37 cellular contexts compared by ENCODE assay signal in the genomic region with DNA sequence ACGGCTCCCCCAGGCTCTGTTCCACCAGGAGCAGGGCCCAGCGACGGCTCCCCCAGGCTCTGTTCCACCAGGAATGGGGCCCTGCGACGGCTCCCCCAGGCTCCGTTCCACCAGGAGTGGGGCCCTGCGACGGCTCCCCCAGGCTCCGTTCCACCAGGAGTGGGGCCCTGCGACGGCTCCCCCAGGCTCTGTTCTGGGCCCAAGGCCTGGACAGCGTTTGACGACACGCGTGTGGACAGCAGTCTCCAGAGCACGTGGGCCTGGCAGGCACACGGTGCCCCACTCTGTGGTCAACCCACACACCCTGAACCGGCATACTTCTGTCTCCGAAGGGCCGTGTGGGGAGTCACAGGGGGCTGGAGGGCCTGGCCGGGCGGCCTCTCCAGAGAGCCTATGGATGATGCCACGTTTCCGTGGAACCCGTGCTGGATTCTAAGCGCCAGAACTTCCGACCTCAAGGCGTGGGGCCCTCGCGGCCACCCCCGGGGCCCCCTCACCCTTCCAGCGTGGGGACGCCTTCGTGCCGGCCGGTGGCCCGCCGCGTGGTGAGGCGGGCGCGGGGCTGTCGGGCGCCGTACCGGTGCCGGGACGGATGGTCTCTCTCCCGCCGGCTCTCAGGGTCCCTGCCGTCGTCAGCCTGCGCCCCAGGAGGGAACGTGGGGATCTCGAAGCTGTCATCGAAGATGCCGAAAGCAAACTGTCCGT. TPM values are rescaled to one million over a fixed set of nuclear protein-coding genes. Genes with fewer than 3 reads are reported as not detected.
"Had no signal": no experiment of that assay in that cellular context is flagged by ENCODE, and none has a peak within 500 bp of the region (broad histone marks: within the 10 kb centered on the region; RNA-seq: fewer than 3 reads in every experiment).

No MANE protein-coding gene starts in this region.

- ATAC-seq: activated CD4-positive, CD25-positive, alpha-beta regulatory T cell treated with anti-CD3 and anti-CD28 coated beads, Interleukin-2, amount 50 U/mL, for 24 hours; activated naive CD4-positive, alpha-beta T cell treated with anti-CD3 and anti-CD28 coated beads, Interleukin-2, amount 50 U/mL, for 72 hours; activated T-cell treated with anti-CD3 and anti-CD28 coated beads, Interleukin-2, amount 50 U/mL, for 72 hours; gastroesophageal sphincter; T-helper 17 cell had no signal

- FAIRE-seq: endometrium, endothelial cell of umbilical vein had no signal

- H3K27me3 Mint-ChIP-seq: activated B cell treated with CpG ODN at 0.5 μM for 24 hours; activated CD4-positive, alpha-beta memory T cell treated with anti-CD3 and anti-CD28 coated beads for 36 hours; activated naive CD4-positive, alpha-beta T cell treated with anti-CD3 and anti-CD28 coated beads, Interleukin-2, amount 10 ng/mL, durations not matched to agents 7 days and 5 days; activated naive CD8-positive, alpha-beta T cell treated with anti-CD3 and anti-CD28 coated beads, Interleukin-2, amount 10 ng/mL, durations not matched to agents 7 days and 5 days; activated T-cell treated with anti-CD3 and anti-CD28 coated beads, Interleukin-2, amount 50 U/mL, for 24 hours; brain; T-helper 17 cell had no signal

- H3K4me3 Mint-ChIP-seq: activated B cell treated with CpG ODN at 0.5 μM for 24 hours; activated CD4-positive, alpha-beta memory T cell treated with anti-CD3 and anti-CD28 coated beads for 36 hours; activated naive CD4-positive, alpha-beta T cell treated with anti-CD3 and anti-CD28 coated beads, Interleukin-2, amount 10 ng/mL, durations not matched to agents 7 days and 5 days; activated naive CD8-positive, alpha-beta T cell treated with anti-CD3 and anti-CD28 coated beads, Interleukin-2, amount 10 ng/mL, durations not matched to agents 7 days and 5 days; activated T-cell treated with anti-CD3 and anti-CD28 coated beads, Interleukin-2, amount 50 U/mL, for 24 hours; activated T-cell treated with anti-CD3 and anti-CD28 coated beads, Interleukin-2, amount 50 U/mL, for 72 hours; brain; T-helper 17 cell; T-helper 2 cell treated with Interferon-gamma antibody and Interleukin-4, amounts not matched to agents 5 μg/mL and 100 μg/mL, for 36 hours had no signal

- H3K27ac ChIP-seq: ascending aorta, breast epithelium, cardiac muscle cell, colonic mucosa, epithelial cell of prostate, esophagus squamous epithelium, gastroesophageal sphincter, WERI-Rb-1 had no signal

- H3K27ac Mint-ChIP-seq: activated B cell treated with CpG ODN at 0.5 μM for 24 hours; activated CD4-positive, alpha-beta memory T cell treated with anti-CD3 and anti-CD28 coated beads for 36 hours; activated naive CD4-positive, alpha-beta T cell treated with anti-CD3 and anti-CD28 coated beads, Interleukin-2, amount 50 U/mL, for 72 hours; activated naive CD8-positive, alpha-beta T cell treated with anti-CD3 and anti-CD28 coated beads, Interleukin-2, amount 10 ng/mL, durations not matched to agents 7 days and 5 days; activated T-cell treated with anti-CD3 and anti-CD28 coated beads, Interleukin-2, amount 50 U/mL, for 72 hours; brain; T-helper 2 cell treated with Interferon-gamma antibody and Interleukin-4, amounts not matched to agents 5 μg/mL and 100 μg/mL, for 36 hours had no signal

- H3K27me3 ChIP-seq: ascending aorta, breast epithelium, cardiac muscle cell, colonic mucosa, esophagus squamous epithelium, gastroesophageal sphincter had no signal

- H3K4me3 ChIP-seq: ascending aorta, breast epithelium, cardiac muscle cell, colonic mucosa, esophagus squamous epithelium, gastroesophageal sphincter had no signal

- H3K36me3 ChIP-seq: breast epithelium had no signal

- H3K4me1 ChIP-seq: ascending aorta, breast epithelium, colonic mucosa had no signal

- H3K9me3 Mint-ChIP-seq: activated B cell treated with CpG ODN at 0.5 μM for 24 hours; activated CD4-positive, alpha-beta memory T cell treated with anti-CD3 and anti-CD28 coated beads for 36 hours; activated naive CD4-positive, alpha-beta T cell treated with anti-CD3 and anti-CD28 coated beads, Interleukin-2, amount 10 ng/mL, durations not matched to agents 7 days and 5 days; activated naive CD4-positive, alpha-beta T cell treated with anti-CD3 and anti-CD28 coated beads, Interleukin-2, amount 50 U/mL, for 72 hours; activated naive CD8-positive, alpha-beta T cell treated with anti-CD3 and anti-CD28 coated beads, Interleukin-2, amount 10 ng/mL, durations not matched to agents 7 days and 5 days; activated T-cell treated with anti-CD3 and anti-CD28 coated beads, Interleukin-2, amount 50 U/mL, for 24 hours; activated T-cell treated with anti-CD3 and anti-CD28 coated beads, Interleukin-2, amount 50 U/mL, for 72 hours; brain; T-helper 2 cell treated with Interferon-gamma antibody and Interleukin-4, amounts not matched to agents 5 μg/mL and 100 μg/mL, for 36 hours had no signal

- H3K9me3 ChIP-seq: ascending aorta, breast epithelium, colonic mucosa, esophagus squamous epithelium, gastroesophageal sphincter had no signal

- DNase-seq: activated B cell treated with CpG ODN at 0.5 μM for 24 hours; activated CD4-positive, alpha-beta memory T cell treated with anti-CD3 and anti-CD28 coated beads for 36 hours; activated CD4-positive, alpha-beta T cell treated with anti-CD3 and anti-CD28 coated beads for 48 hours; activated CD8-positive, alpha-beta memory T cell treated with anti-CD3 and anti-CD28 coated beads, Interleukin-2, amount 50 U/mL, for 48 hours; activated gamma-delta T cell; activated naive CD4-positive, alpha-beta T cell; activated naive CD4-positive, alpha-beta T cell treated with anti-CD3 and anti-CD28 coated beads, Interleukin-2, amount 10 ng/mL, durations not matched to agents 7 days and 5 days; activated naive CD8-positive, alpha-beta T cell treated with anti-CD3 and anti-CD28 coated beads, Interleukin-2, amount 10 ng/mL, durations not matched to agents 7 days and 5 days; activated T-cell treated with anti-CD3 and anti-CD28 coated beads for 4 hours; activated T-cell treated with anti-CD3 and anti-CD28 coated beads, Interleukin-2, amount 50 U/mL, for 24 hours; activated T-cell treated with anti-CD3 and anti-CD28 coated beads, Interleukin-2, amount 50 U/mL, for 72 hours; central memory CD4-positive, alpha-beta T cell; cerebellar nuclear complex; colonic mucosa; effector CD8-positive, alpha-beta T cell; esophagus squamous epithelium; foreskin melanocyte; T-helper 1 cell; T-helper 17 cell; T1000; WERI-Rb-1 had no signal

RNA-seq across cellular contexts. Expression of a gene that starts 11.6 kb away (rescaled TPM):
- total RNA-seq: activated naive CD4-positive, alpha-beta T cell treated with anti-CD3 and anti-CD28 coated beads, Interleukin-2, amount 50 U/mL, for 72 hours; activated T-cell treated with anti-CD3 and anti-CD28 coated beads, Interleukin-2, amount 50 U/mL, for 72 hours; ascending aorta; cardiac muscle cell; colonic mucosa; dermis microvascular lymphatic vessel endothelial cell; endothelial cell of umbilical vein; fibroblast of villous mesenchyme had no signal
- polyA plus RNA-seq: fibroblast of lung had no signal

RNA-seq across cellular contexts. Expression of a gene that starts 44.0 kb away (rescaled TPM):
- total RNA-seq: activated B cell treated with CpG ODN at 0.5 μM for 24 hours; activated CD4-positive, alpha-beta memory T cell treated with anti-CD3 and anti-CD28 coated beads for 36 hours; activated naive CD4-positive, alpha-beta T cell treated with anti-CD3 and anti-CD28 coated beads, Interleukin-2, amount 50 U/mL, for 72 hours; activated naive CD8-positive, alpha-beta T cell treated with anti-CD3 and anti-CD28 coated beads, Interleukin-2, amount 10 ng/mL, durations not matched to agents 7 days and 5 days; ascending aorta; breast epithelium; cardiac muscle cell; colonic mucosa; dermis microvascular lymphatic vessel endothelial cell; endothelial cell of umbilical vein; esophagus squamous epithelium; fibroblast of lung; fibroblast of villous mesenchyme; gastroesophageal sphincter; glomerular endothelial cell; T-helper 17 cell had no signal
- polyA plus RNA-seq: cardiac muscle cell, endothelial cell of umbilical vein, esophagus, fibroblast of lung had no signal
